In genomic region chr5:54581831-54582548, GRCh38 we compare ENCODE assay signal across 16 cellular contexts.
DNase-seq lines count a peak whose midpoint lies in the region; ATAC-seq, FAIRE-seq and TF ChIP-seq lines count a peak whose summit lies in the region.
"Had no signal": no experiment of that assay in that cellular context is flagged by ENCODE, and none has a peak within 500 bp of the region (broad histone marks: within the 10 kb centered on the region; RNA-seq: fewer than 3 reads in every experiment).

No MANE protein-coding gene starts in this region.

- peaks cover 7% of the 10 kb centered on the region in 2 experiments; a peak in 3 of 5 replicates for H3K9me3 Mint-ChIP-seq in H9

- ATAC-seq in GM18867 (IDR thresholded peaks at IDR 0.05; ENCODE audit: unreplicated experiment): no peak
- ATAC-seq in GM21825 (IDR thresholded peaks at IDR 0.05; ENCODE audit: unreplicated experiment): no peak
- ATAC-seq: foreskin keratinocyte had no signal

- H3T11ph ChIP-seq in H9 (ENCODE audit: low read length): no peak overlapping the region

- no peak overlapping the region for H4K91ac ChIP-seq in H1 (replicated peaks; ENCODE audit: insufficient read length, low read length)
- H4K91ac ChIP-seq in mesenchymal stem cell (ENCODE audit: low read length): no peak overlapping the region
- no peak overlapping the region for H4K91ac ChIP-seq in H9 (ENCODE audit: insufficient read length, low read depth, low read length)

- no peak overlapping the region for H3K27ac ChIP-seq in GM23248
- no peak overlapping the region for H3K27ac ChIP-seq in H1 (ENCODE audit: low read depth, low read length)
- no peak overlapping the region for H3K27ac ChIP-seq in mesenchymal stem cell (ENCODE audit: low read length, poor library complexity, severe bottlenecking)
- peak overlapping the region; percentile 72 for H3K27ac ChIP-seq in suprapubic skin
- H3K27ac ChIP-seq in H9 (ENCODE audit: insufficient read length, low read depth, low read length): no peak overlapping the region
- H3K27ac ChIP-seq: BLaER1, foreskin keratinocyte, SJCRH30 had no signal

- H3K23me2 ChIP-seq in H1 (ENCODE audit: low read depth, low read length): no peaks in the 10 kb centered on the region
- no peaks in the 10 kb centered on the region for H3K23me2 ChIP-seq in H9 (ENCODE audit: insufficient read length, low read depth, low read length, poor library complexity, severe bottlenecking)

- DNase-seq in GM23248: peak; percentile 49
- DNase-seq in H1 (ENCODE audit: low read depth in 1 of 2, low spot score in 2 of 2): no peak
- no peak for DNase-seq in mesenchymal stem cell
- DNase-seq in suprapubic skin (ENCODE audit: low spot score in 2 of 2): no peak
- DNase-seq in H9: no peak
- DNase-seq in activated CD4-positive, alpha-beta T cell treated with anti-CD3 and anti-CD28 coated beads, Interleukin-2, amount 50 U/mL, for 48 hours: no peak
- DNase-seq: activated naive CD4-positive, alpha-beta T cell treated with anti-CD3 and anti-CD28 coated beads for 36 hours; DND-41; foreskin keratinocyte; NCI-H2029; nephron progenitor cell; SJCRH30 had no signal

- 44 to 58% methylated on average over 3 of the region's 3 CpGs for WGBS in GM23248 (ENCODE audit: low coverage in 1 of 2, low lambda C conversion rate in 2 of 2, missing lambda C conversion rate in 2 of 2), 2 experiments
- 69% methylated on average over 3 of the region's 3 CpGs; no CpG with 5 or more reads in 1 of the 2 experiments for WGBS in H1 (ENCODE audit: extremely low coverage in 1 of 2, insufficient coverage in 1 of 2, insufficient read length in 1 of 2, insufficient replicate concordance in 2 of 2, low coverage in 1 of 2, low lambda C conversion rate in 2 of 2, missing lambda C conversion rate in 1 of 2), 2 experiments
- WGBS in mesenchymal stem cell: 73% methylated on average over 2 of the region's 3 CpGs
- whole genome bisulfite sequencing in suprapubic skin: 59% methylated on average over 3 of the region's 3 CpGs
- WGBS in H9 (ENCODE audit: extremely low coverage, insufficient read length, low lambda C conversion rate): no CpG with 5 or more reads among the region's 3 CpGs

- CTCF ChIA-PET in H1 (lab: Charles Lee; ENCODE audit: partially characterized antibody): interaction anchor here (0.8 kb wide), 1 partner anchor 15 kb away, joined by 3 read pairs; no protein-coding TSS in a partner anchor

- H3K4me3 ChIP-seq in GM23248 (no peak overlapping the region), H1 (ENCODE audit: extremely low read depth in 1 of 4, insufficient read depth in 2 of 4, low read depth in 3 of 4, low read length in 4 of 4) (no peak overlapping the region), mesenchymal stem cell (ENCODE audit: insufficient read depth in 1 of 2, low read depth in 1 of 2, low read length in 2 of 2) (peak overlapping the region in 1 of 2 experiments; percentile 5), suprapubic skin (no peak overlapping the region)
- H3K4me3 ChIP-seq: BLaER1, SJCRH30 had no signal

- H2BK5ac ChIP-seq in H1 (ENCODE audit: low read depth, low read length) (no peak overlapping the region), mesenchymal stem cell (ENCODE audit: low read depth, low read length, poor library complexity, severe bottlenecking) (no peak overlapping the region), H9 (ENCODE audit: insufficient read length, low read length) (no peak overlapping the region)

- H3K9me3 ChIP-seq in GM23248 (ENCODE audit: low read depth) (no peaks in the 10 kb centered on the region), H1 (ENCODE audit: insufficient read depth in 2 of 2, low read depth in 1 of 2, low read length in 1 of 2) (0 out of 4 replicates have a peak, but pooled peaks cover 0 to 2% of the 10 kb centered on the region in 2 experiments), mesenchymal stem cell (ENCODE audit: control insufficient read depth, low read length) (peaks cover 4% of the 10 kb centered on the region), suprapubic skin (no peaks in the 10 kb centered on the region), H9 (ENCODE audit: control insufficient read depth, low read depth, low read length) (no peaks in the 10 kb centered on the region)
- H3K9me3 ChIP-seq: SJCRH30 had no signal

- no peak for TF ChIP-seq POLR2A in H1 (IDR thresholded peaks at IDR 0.05; ENCODE audit: control extremely low read depth in 1 of 2, low read depth in 2 of 2, low read length in 2 of 2)
- no peak for TF ChIP-seq POLR2A in suprapubic skin (IDR thresholded peaks at IDR 0.05)

- peaks cover 0 to 4% (median 0%) of the 10 kb centered on the region in 3 experiments; a peak in 1 of 7 replicates for H3K36me3 Mint-ChIP-seq in H9 (ENCODE audit: insufficient read depth in 1 of 3, low read depth in 3 of 3)

- H3K4me1 Mint-ChIP-seq in H9: peaks cover 10 to 14% of the 10 kb centered on the region in 2 experiments

- TF ChIP-seq EP300 in H1 (IDR thresholded peaks at IDR 0.05; ENCODE audit: borderline replicate concordance in 1 of 2, low read depth in 2 of 2, low read length in 2 of 2) (no peak), suprapubic skin (IDR thresholded peaks at IDR 0.05) (no peak)

- H3K4me1 ChIP-seq in GM23248 (ENCODE audit: insufficient read depth) (peaks cover 11% of the 10 kb centered on the region), H1 (replicated peaks in 1 of 4; ENCODE audit: control insufficient read depth in 3 of 4, insufficient read depth in 4 of 4, low read length in 3 of 4) (no peaks in the 10 kb centered on the region; a peak in 1 of 7 replicates), mesenchymal stem cell (ENCODE audit: control insufficient read depth, insufficient read depth, low read depth, low read length) (peaks cover 2% of the 10 kb centered on the region), suprapubic skin (peaks cover 10% of the 10 kb centered on the region), H9 (ENCODE audit: insufficient read depth, low read length) (no peaks in the 10 kb centered on the region)
- H3K4me1 ChIP-seq: BLaER1, foreskin keratinocyte, SJCRH30 had no signal

- H3F3A ChIP-seq in GM23248 (ENCODE audit: insufficient read depth): peaks cover 16% of the 10 kb centered on the region; the same call in 1 of the 2 replicates

- H3K27ac Mint-ChIP-seq in H9: no peak overlapping the region
- H3K27ac Mint-ChIP-seq: activated naive CD4-positive, alpha-beta T cell treated with anti-CD3 and anti-CD28 coated beads for 36 hours; nephron progenitor cell had no signal

- no peak overlapping the region for H4K8ac ChIP-seq in H1 (ENCODE audit: extremely low read depth, insufficient read depth, low read length)
- H4K8ac ChIP-seq in mesenchymal stem cell (ENCODE audit: low read length): no peak overlapping the region
- no peak overlapping the region for H4K8ac ChIP-seq in H9 (replicated peaks; ENCODE audit: insufficient read length, low read depth, low read length)

- H3K4me2 ChIP-seq in GM23248 (ENCODE audit: unreplicated experiment): no peak overlapping the region
- no peak overlapping the region for H3K4me2 ChIP-seq in H1 (ENCODE audit: insufficient read depth in 1 of 2, low read depth in 2 of 2, low read length in 2 of 2)
- no peak overlapping the region for H3K4me2 ChIP-seq in mesenchymal stem cell (ENCODE audit: low read length, poor library complexity, severe bottlenecking)
- no peak overlapping the region for H3K4me2 ChIP-seq in H9 (ENCODE audit: insufficient read depth, insufficient read length, low read length)
- H3K4me2 ChIP-seq: BLaER1 had no signal

- H2AFZ ChIP-seq in GM23248: peak overlapping the region; percentile 66
- peak overlapping the region; percentile 58; the same call in 1 of the 2 replicates for H2AFZ ChIP-seq in H1 (ENCODE audit: low read length)
- no peak overlapping the region for H2AFZ ChIP-seq in mesenchymal stem cell (ENCODE audit: low read depth, low read length)
- no peak overlapping the region for H2AFZ ChIP-seq in H9 (ENCODE audit: low read length)

- H4K5ac ChIP-seq in H1 (ENCODE audit: insufficient read length, low read depth, low read length) (no peak overlapping the region), H9 (ENCODE audit: insufficient read length, low read depth, low read length) (no peak overlapping the region)

- H3K23ac ChIP-seq in H1 (ENCODE audit: insufficient read length) (no peak overlapping the region), mesenchymal stem cell (ENCODE audit: low read length in 2 of 2) (no peak overlapping the region), H9 (ENCODE audit: insufficient read length, low read depth, low read length) (no peak overlapping the region)

- H3K27me3 Mint-ChIP-seq in H9 (ENCODE audit: low read depth): no peaks in the 10 kb centered on the region; the same call in 1 of the 2 replicates

- H3K56ac ChIP-seq in H1 (replicated peaks; ENCODE audit: insufficient read length, low read depth, low read length) (no peak overlapping the region), H9 (ENCODE audit: insufficient read length, low read depth, low read length) (no peak overlapping the region)

- H3K4ac ChIP-seq in H1 (replicated peaks; ENCODE audit: insufficient read length, low read depth, low read length) (no peak overlapping the region), mesenchymal stem cell (ENCODE audit: low read depth in 1 of 2, low read length in 2 of 2) (peak overlapping the region in 1 of 2 experiments; percentile 56), H9 (ENCODE audit: low read depth, low read length) (no peak overlapping the region)

- in situ Hi-C loops in GM23248 (cut with MboI): no loop called here

- no peak overlapping the region for H3K4me3 Mint-ChIP-seq in H9
- H3K4me3 Mint-ChIP-seq: activated naive CD4-positive, alpha-beta T cell treated with anti-CD3 and anti-CD28 coated beads for 36 hours; nephron progenitor cell had no signal

- no peak overlapping the region for H2BK12ac ChIP-seq in H1 (ENCODE audit: low read depth, low read length)
- no peak overlapping the region for H2BK12ac ChIP-seq in mesenchymal stem cell (ENCODE audit: low read length in 2 of 2)
- no peak overlapping the region for H2BK12ac ChIP-seq in H9 (ENCODE audit: insufficient read length, low read depth, low read length)

- no peaks in the 10 kb centered on the region for H4K20me1 ChIP-seq in GM23248 (ENCODE audit: insufficient read depth)
- no peaks in the 10 kb centered on the region for H4K20me1 ChIP-seq in H1 (replicated peaks in 1 of 2; ENCODE audit: control insufficient read depth in 1 of 2, insufficient read depth in 2 of 2, low read length in 2 of 2)
- no peaks in the 10 kb centered on the region for H4K20me1 ChIP-seq in H9 (ENCODE audit: control insufficient read depth, insufficient read depth, insufficient read length)
- H4K20me1 ChIP-seq: BLaER1 had no signal

- no peak for FAIRE-seq in H1 (lab: Jason Lieb, UNC)
- FAIRE-seq: keratinocyte had no signal

- H2BK120ac ChIP-seq in H1 (replicated peaks; ENCODE audit: low read depth, low read length) (no peak overlapping the region), mesenchymal stem cell (ENCODE audit: low read depth, low read length) (peak overlapping the region; percentile 13), H9 (ENCODE audit: low read depth, low read length, poor library complexity, severe bottlenecking) (no peak overlapping the region)

- H3K79me2 ChIP-seq in GM23248 (ENCODE audit: insufficient read depth): no peaks in the 10 kb centered on the region
- H3K79me2 ChIP-seq in H1 (ENCODE audit: control insufficient read depth in 1 of 2, insufficient read depth in 2 of 2, low read length in 2 of 2): no peaks in the 10 kb centered on the region
- no peaks in the 10 kb centered on the region for H3K79me2 ChIP-seq in H9 (ENCODE audit: insufficient read depth, low read length)

- H3K36me3 ChIP-seq in GM23248 (ENCODE audit: low read depth) (no peaks in the 10 kb centered on the region), H1 (ENCODE audit: control insufficient read depth in 2 of 4, insufficient read depth in 4 of 4, low read length in 3 of 4) (no peaks in the 10 kb centered on the region), mesenchymal stem cell (ENCODE audit: control insufficient read depth in 1 of 2, insufficient read depth in 2 of 2, low read depth in 1 of 2, low read length in 2 of 2) (no peaks in the 10 kb centered on the region), suprapubic skin (no peaks in the 10 kb centered on the region)
- H3K36me3 ChIP-seq: BLaER1, SJCRH30 had no signal

- no peaks in the 10 kb centered on the region for H3K9me2 ChIP-seq in GM23248 (ENCODE audit: insufficient read depth)

- H3K79me1 ChIP-seq in H1 (ENCODE audit: low read depth, low read length): no peaks in the 10 kb centered on the region
- H3K79me1 ChIP-seq in mesenchymal stem cell (replicated peaks; ENCODE audit: low read length, poor library complexity, severe bottlenecking): no peaks in the 10 kb centered on the region
- no peaks in the 10 kb centered on the region for H3K79me1 ChIP-seq in H9 (ENCODE audit: insufficient read depth, low read depth, low read length, poor library complexity, severe bottlenecking)

- H3K14ac ChIP-seq in H1 (ENCODE audit: insufficient read length) (no peak overlapping the region), mesenchymal stem cell (ENCODE audit: low read length in 2 of 2) (no peak overlapping the region), H9 (ENCODE audit: insufficient read depth, low read length) (no peak overlapping the region)

- H2BK15ac ChIP-seq in H1 (ENCODE audit: low read length): no peak overlapping the region
- H2BK15ac ChIP-seq in mesenchymal stem cell (ENCODE audit: low read depth, poor library complexity, severe bottlenecking): no peak overlapping the region
- H2BK15ac ChIP-seq in H9 (ENCODE audit: low read depth, low read length): no peak overlapping the region

- no peak overlapping the region for H3K9ac ChIP-seq in GM23248
- no peak overlapping the region for H3K9ac ChIP-seq in H1 (replicated peaks in 1 of 4; ENCODE audit: extremely low read depth in 1 of 4, low read depth in 3 of 4, low read length in 3 of 4)
- H3K9ac ChIP-seq in mesenchymal stem cell (ENCODE audit: low read length): peak overlapping the region; percentile 58
- no peak overlapping the region for H3K9ac ChIP-seq in H9 (ENCODE audit: extremely low read depth, insufficient read length, low read length)
- H3K9ac ChIP-seq: BLaER1 had no signal

- H2BK20ac ChIP-seq in H1 (ENCODE audit: low read length): no peak overlapping the region
- no peak overlapping the region for H2BK20ac ChIP-seq in H9 (ENCODE audit: low read depth, low read length, poor library complexity, severe bottlenecking)

- TF ChIP-seq RAD21 in H1 (IDR thresholded peaks at IDR 0.05 in 1 of 2, conservative IDR thresholded peaks at IDR 0.05 in 1 of 2; ENCODE audit: low read depth in 2 of 2, low read length in 2 of 2): no peak

- H2AK5ac ChIP-seq in H1 (ENCODE audit: low read depth, low read length) (no peak overlapping the region), mesenchymal stem cell (ENCODE audit: low read length, severe bottlenecking) (no peak overlapping the region), H9 (ENCODE audit: insufficient read length, low read length) (no peak overlapping the region)

- POLR2A ChIA-PET in H1 (lab: Charles Lee; ENCODE audit: partially characterized antibody): no interaction called here

- H3K27me3 ChIP-seq in GM23248 (replicated peaks; ENCODE audit: insufficient read depth): no peaks in the 10 kb centered on the region
- H3K27me3 ChIP-seq in H1 (replicated peaks in 1 of 4; ENCODE audit: control insufficient read depth in 3 of 4, extremely low read depth in 1 of 4, insufficient read depth in 3 of 4, low read length in 3 of 4): no peaks in the 10 kb centered on the region
- peaks cover 0 to 4% of the 10 kb centered on the region in 2 experiments for H3K27me3 ChIP-seq in mesenchymal stem cell (ENCODE audit: control insufficient read depth in 1 of 2, insufficient read depth in 1 of 2, low read length in 2 of 2)
- H3K27me3 ChIP-seq in suprapubic skin: no peaks in the 10 kb centered on the region
- H3K27me3 ChIP-seq in H9 (ENCODE audit: insufficient read depth, low read length): no peaks in the 10 kb centered on the region
- H3K27me3 ChIP-seq: BLaER1, SJCRH30 had no signal

- H3K18ac ChIP-seq in H1 (ENCODE audit: extremely low read depth, low read length) (no peak overlapping the region), mesenchymal stem cell (ENCODE audit: low read depth in 1 of 2, low read length in 2 of 2) (no peak overlapping the region), H9 (ENCODE audit: insufficient read length, low read depth, low read length) (no peak overlapping the region)

- TF ChIP-seq CTCF in H1 (IDR thresholded peaks at IDR 0.05; ENCODE audit: control extremely low read depth in 1 of 3, insufficient read depth in 1 of 3, low read depth in 1 of 3, low read length in 3 of 3): no peak
- no peak for TF ChIP-seq CTCF in suprapubic skin (IDR thresholded peaks at IDR 0.05)
- TF ChIP-seq CTCF in H9 (conservative IDR thresholded peaks at IDR 0.05): no peak

Comparison
In these comparisons a context has a peak if more than half of its experiments do, and no peak if none do; other contexts are left out.
1. H2AFZ ChIP-seq: peak in GM23248 (single experiment) and H1 (single experiment); none in mesenchymal stem cell (single experiment) and H9 (single experiment).